ENCODE assay signal across 7 cellular contexts in genomic region chr13:113112475-113112874, GRCh38. TPM values are rescaled to one million over a fixed set of nuclear protein-coding genes. Genes with fewer than 3 reads are reported as not detected.
"Had no signal": no experiment of that assay in that cellular context is flagged by ENCODE, and none has a peak within 500 bp of the region (broad histone marks: within the 10 kb centered on the region; RNA-seq: fewer than 3 reads in every experiment).

No MANE protein-coding gene starts in this region.

RNA-seq across cellular contexts. Expression of gene F7, which starts 6.9 kb away (rescaled TPM):
- total RNA-seq: HFFc6, K562 had no signal
- polyA plus RNA-seq: K562 had no signal

RNA-seq across cellular contexts. Expression of gene F10, which starts 10.1 kb away (rescaled TPM):
- total RNA-seq: HT1080 had no signal

RNA-seq across cellular contexts. Expression of gene PROZ, which starts 46.0 kb away (rescaled TPM):
- total RNA-seq: GM23338, H1, H9, HFFc6, HT1080, IMR-90, K562 had no signal
- polyA plus RNA-seq: H1, IMR-90, K562 had no signal
